Comparison of ENCODE assay signal across 15 cellular contexts in genomic region chr20:58213112-58213511, GRCh38. TPM values are rescaled to one million over a fixed set of nuclear protein-coding genes. Genes with fewer than 3 reads are reported as not detected.
DNase-seq lines count a peak whose midpoint lies in the region; ATAC-seq and TF ChIP-seq lines count a peak whose summit lies in the region.
"Had no signal": no experiment of that assay in that cellular context is flagged by ENCODE, and none has a peak within 500 bp of the region (broad histone marks: within the 10 kb centered on the region; RNA-seq: fewer than 3 reads in every experiment).

No MANE protein-coding gene starts in this region.

- H3K56ac ChIP-seq in IMR-90 (ENCODE audit: extremely low read depth, insufficient read depth, low read length): no peak overlapping the region

- no peak overlapping the region for H3K9ac ChIP-seq in IMR-90 (ENCODE audit: low read depth, low read length)

- peak; percentile 51 for ATAC-seq in IMR-90 (ENCODE audit: low read depth)
- ATAC-seq in left lung: peak; percentile 30
- ATAC-seq in lower lobe of right lung: no peak
- no peak for ATAC-seq in left lobe of liver
- ATAC-seq: CD8-positive, alpha-beta T cell had no signal

- H3K9me1 ChIP-seq in IMR-90 (ENCODE audit: insufficient read depth, low read length): no peaks in the 10 kb centered on the region

- no peak overlapping the region for H3K23ac ChIP-seq in IMR-90 (ENCODE audit: low read depth, low read length)

- peak; percentile 21; the same call in 1 of the 2 replicates for TF ChIP-seq CTCF in IMR-90 (conservative IDR thresholded peaks at IDR 0.05; ENCODE audit: low read depth, low read length)
- no peak for TF ChIP-seq CTCF in left lung (IDR thresholded peaks at IDR 0.05)
- no peak for TF ChIP-seq CTCF in lower lobe of right lung (IDR thresholded peaks at IDR 0.05)

- intact Hi-C loops in IMR-90 (cut with micrococcal nuclease): loop anchor here (10.0 kb wide), 1 partner anchor 828 kb away; no protein-coding TSS in a partner anchor
- intact Hi-C loops in left lung (cut with DNase I): loop anchor here in 1 of 2 donors (10.0 kb wide), 1 partner anchor 698 kb away; no protein-coding TSS in a partner anchor
- intact Hi-C loops in lower lobe of right lung (cut with DNase I): no loop called here

- DNase-seq in AG08395 (ENCODE audit: low spot score): peak; percentile 44
- no peak for DNase-seq in IMR-90
- DNase-seq in astrocyte of the hippocampus (ENCODE audit: low read depth, low spot score): peak; percentile 33
- DNase-seq in left lung: no peak
- DNase-seq in lower lobe of right lung: no peak
- DNase-seq in HuH-7.5 (ENCODE audit: low spot score): no peak
- DNase-seq in left lobe of liver (ENCODE audit: low spot score): no peak
- no peak for DNase-seq in effector CD8-positive, alpha-beta T cell (lab: John Stamatoyannopoulos, UW)
- DNase-seq: activated CD8-positive, alpha-beta memory T cell treated with anti-CD3 and anti-CD28 coated beads, Interleukin-2, amount 50 U/mL, for 48 hours; CD8-positive, alpha-beta T cell; NCI-H1436; stimulated activated CD4-positive, alpha-beta T cell treated with anti-CD3 and anti-CD28 coated beads, Interleukin-12 subunit alpha, Interleukin-12 subunit beta, amount 100 ng/mL, for 4 hours had no signal

- no peak overlapping the region for H3K27ac ChIP-seq in IMR-90 (ENCODE audit: insufficient read depth, low read length)
- H3K27ac ChIP-seq in left lung: no peak overlapping the region
- H3K27ac ChIP-seq in lower lobe of right lung: no peak overlapping the region
- H3K27ac ChIP-seq: PC-9 had no signal

- no peak for TF ChIP-seq POLR2A in IMR-90 (IDR thresholded peaks at IDR 0.05; ENCODE audit: low read depth, low read length)

- POLR2A ChIA-PET in IMR-90 (lab: Charles Lee; ENCODE audit: unreplicated experiment): no interaction called here

- no peaks in the 10 kb centered on the region for H3K9me3 ChIP-seq in IMR-90 (ENCODE audit: control insufficient read depth, insufficient read depth, low read length)
- no peaks in the 10 kb centered on the region for H3K9me3 ChIP-seq in left lung
- H3K9me3 ChIP-seq in lower lobe of right lung: no peaks in the 10 kb centered on the region

- no peak overlapping the region for H3K18ac ChIP-seq in IMR-90 (ENCODE audit: low read depth, low read length)

- H4K91ac ChIP-seq in IMR-90 (ENCODE audit: insufficient read depth, low read depth, low read length): no peak overlapping the region

- H4K20me1 ChIP-seq in IMR-90 (ENCODE audit: insufficient read depth, low read length): no peaks in the 10 kb centered on the region

- no peak overlapping the region for H3K4ac ChIP-seq in IMR-90 (ENCODE audit: low read depth, low read length)

- H2BK20ac ChIP-seq in IMR-90 (ENCODE audit: low read depth, low read length): no peak overlapping the region

- dilution Hi-C loops in IMR-90 (cut with HindIII; ENCODE audit: low sequenced_read_pairs, unreplicated experiment): no loop called here

- in situ Hi-C loops in IMR-90 (cut with MboI; ENCODE audit: low sequenced_read_pairs): loop anchor here (5.0 to 10.0 kb wide), 2 partner anchors 701 to 828 kb away; no protein-coding TSS in a partner anchor

- CTCF ChIA-PET in IMR-90 (lab: Yijun Ruan, JAX): interaction anchor here (0.6 kb wide), 1 partner anchor 829 kb away, joined by 3 read pairs; no protein-coding TSS in a partner anchor

- BruUV-seq in IMR-90 (replicated peaks; lab: Mats Ljungman, UMichigan): no TSS peak

- no peak overlapping the region for H2BK120ac ChIP-seq in IMR-90 (ENCODE audit: low read depth, low read length)

- no peak overlapping the region for H2BK15ac ChIP-seq in IMR-90 (ENCODE audit: low read depth, low read length)

- H2BK5ac ChIP-seq in IMR-90 (ENCODE audit: low read depth, low read length, poor library complexity, severe bottlenecking): no peak overlapping the region

- H3K14ac ChIP-seq in IMR-90 (replicated peaks; ENCODE audit: low read depth, low read length): no peak overlapping the region

- TF ChIP-seq RAD21 in IMR-90 (IDR thresholded peaks at IDR 0.05; ENCODE audit: low read length): no peak

- H2AK9ac ChIP-seq in IMR-90 (replicated peaks; ENCODE audit: low read depth, low read length, poor library complexity): no peak overlapping the region

- WGBS in IMR-90 (ENCODE audit: extremely low coverage in 2 of 2, insufficient read length in 1 of 2), 2 experiments: no CpG with 5 or more reads among the region's 8 CpGs

- no peak overlapping the region for H4K8ac ChIP-seq in IMR-90 (ENCODE audit: low read depth in 2 of 2, low read length in 2 of 2)

- H3K27me3 ChIP-seq in IMR-90 (ENCODE audit: control insufficient read depth, insufficient read depth, low read length): peaks cover 31% of the 10 kb centered on the region
- H3K27me3 ChIP-seq in left lung: peaks cover 0 to 29% of the 10 kb centered on the region in 2 donors
- H3K27me3 ChIP-seq in lower lobe of right lung (ENCODE audit: low read depth): peaks cover 9% of the 10 kb centered on the region

- H4K5ac ChIP-seq in IMR-90 (ENCODE audit: low read depth, low read length): no peak overlapping the region

- H3K79me1 ChIP-seq in IMR-90 (ENCODE audit: low read depth in 1 of 2, low read length in 2 of 2): no peaks in the 10 kb centered on the region

- H3K4me2 ChIP-seq in IMR-90 (ENCODE audit: low read depth, low read length): no peak overlapping the region
- H3K4me2 ChIP-seq: PC-9 had no signal

- H3K4me3 ChIP-seq in IMR-90 (ENCODE audit: insufficient read depth, low read depth, low read length) (no peak overlapping the region), left lung (no peak overlapping the region), lower lobe of right lung (no peak overlapping the region)
- H3K4me3 ChIP-seq: PC-9 had no signal

- H3K4me1 ChIP-seq in IMR-90 (ENCODE audit: control insufficient read depth, insufficient read depth, low read length): peaks cover 3% of the 10 kb centered on the region; the same call in 1 of the 2 replicates
- H3K4me1 ChIP-seq in left lung: peaks cover 0 to 4% of the 10 kb centered on the region in 2 donors
- H3K4me1 ChIP-seq in lower lobe of right lung: no peaks in the 10 kb centered on the region

- H3K36me3 ChIP-seq in IMR-90 (ENCODE audit: control insufficient read depth, insufficient read depth, low read length): no peaks in the 10 kb centered on the region
- H3K36me3 ChIP-seq in left lung: no peaks in the 10 kb centered on the region
- H3K36me3 ChIP-seq in lower lobe of right lung: no peaks in the 10 kb centered on the region

- no peak overlapping the region for H2AK5ac ChIP-seq in IMR-90 (ENCODE audit: low read depth, low read length)

- no peak overlapping the region for H2AFZ ChIP-seq in IMR-90 (replicated peaks; ENCODE audit: low read length, poor library complexity)
- H2AFZ ChIP-seq: PC-9 had no signal

TF ChIP-seq in IMR-90, 13 proteins besides CTCF, POLR2A, EP300 and RAD21:
- TF ChIP-seq BHLHE40 (IDR thresholded peaks at IDR 0.05; ENCODE audit: low read depth, low read length): no peak
- TF ChIP-seq MAZ (IDR thresholded peaks at IDR 0.05; ENCODE audit: borderline replicate concordance, low read depth, low read length): no peak
- no peak for TF ChIP-seq RCOR1 (IDR thresholded peaks at IDR 0.05; ENCODE audit: insufficient replicate concordance, low read length)
- no peak for TF ChIP-seq NFE2L2 (IDR thresholded peaks at IDR 0.05; ENCODE audit: low read depth, low read length)
- TF ChIP-seq FOS (IDR thresholded peaks at IDR 0.05; ENCODE audit: low read depth, low read length): no peak
- TF ChIP-seq MAFK (IDR thresholded peaks at IDR 0.05; ENCODE audit: low read depth, low read length): no peak
- TF ChIP-seq CHD1 (IDR thresholded peaks at IDR 0.05; ENCODE audit: low read depth, low read length): no peak
- TF ChIP-seq SMC3 (IDR thresholded peaks at IDR 0.05; ENCODE audit: low read depth, low read length): no peak
- no peak for TF ChIP-seq ELK1 (IDR thresholded peaks at IDR 0.05; ENCODE audit: borderline replicate concordance, low read depth, low read length)
- no peak for TF ChIP-seq CEBPB (IDR thresholded peaks at IDR 0.05; ENCODE audit: low read depth, low read length)
- no peak for TF ChIP-seq MXI1 (IDR thresholded peaks at IDR 0.05; ENCODE audit: borderline replicate concordance, low read depth, low read length)
- no peak for TF ChIP-seq RFX5 (IDR thresholded peaks at IDR 0.05; ENCODE audit: low read depth, low read length)

RNA-seq across cellular contexts. Expression of gene ANKRD60, which starts 15.3 kb away (rescaled TPM):
- total RNA-seq in IMR-90 (2012; rRNA removed) (not detected in 2 replicates), left lung (not detected), lower lobe of right lung (not detected), left lobe of liver (not detected)
- not detected in 2 replicates for polyA plus RNA-seq in IMR-90 (2012; rRNA removed)
- not detected in 2 replicates for polyA plus RNA-seq in IMR-90 (2012; cell fraction: cytosol; rRNA removed)
- polyA plus RNA-seq in IMR-90 (2012; cell fraction: nucleus; rRNA removed; ENCODE audit: low replicate concordance): not detected in 2 replicates
- total RNA-seq: CD8-positive, alpha-beta T cell; endothelial cell of umbilical vein; myocyte; PC-9 had no signal
- polyA plus RNA-seq: endothelial cell of umbilical vein had no signal

Comparison
In these comparisons a context has a peak if more than half of its experiments do, and no peak if none do; other contexts are left out.
1. DNase-seq: peak in AG08395 (single experiment) and astrocyte of the hippocampus (single experiment); none in IMR-90 (single experiment), left lung (0 of 2), lower lobe of right lung (single experiment), HuH-7.5 (single experiment), left lobe of liver (single experiment) and effector CD8-positive, alpha-beta T cell (single experiment).
2. ATAC-seq: peak in IMR-90 (single experiment) and left lung (single experiment); none in lower lobe of right lung (0 of 2) and left lobe of liver (single experiment).